In the genomic region with DNA sequence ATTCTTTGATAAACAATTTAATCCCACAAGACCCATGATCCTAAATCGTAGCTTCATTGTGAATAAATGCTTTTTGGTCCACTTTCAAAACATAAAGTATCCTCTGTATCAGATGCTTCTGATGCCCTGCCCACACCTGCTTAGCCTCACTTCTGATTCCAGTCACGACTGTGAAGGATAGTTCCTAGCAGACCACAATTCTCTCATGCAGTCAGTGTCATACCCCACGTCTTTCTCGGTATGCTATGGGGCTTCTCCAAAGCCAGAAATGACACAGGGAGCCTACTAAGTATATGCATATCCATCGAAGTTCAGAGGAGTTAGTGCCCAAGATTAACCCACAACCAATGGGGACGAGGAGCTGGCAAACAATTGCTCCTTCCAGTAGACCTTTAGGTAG, we compare ENCODE assay signal across 26 cellular contexts. TPM values are rescaled to one million over a fixed set of nuclear protein-coding genes. Genes with fewer than 3 reads are reported as not detected.
"Had no signal": no experiment of that assay in that cellular context is flagged by ENCODE, and none has a peak within 500 bp of the region (broad histone marks: within the 10 kb centered on the region; RNA-seq: fewer than 3 reads in every experiment).

No MANE protein-coding gene starts in this region.

- H3K27me3 ChIP-seq: dorsolateral prefrontal cortex, heart left ventricle, neutrophil, spleen, suprapubic skin, tibial artery, upper lobe of left lung, uterus had no signal

- DNase-seq: cortex of kidney; dorsolateral prefrontal cortex; effector CD8-positive, alpha-beta T cell; heart left ventricle; hippocampal formation; left colon; left ventricle myocardium superior; mesenchymal stem cell; midbrain; psoas muscle; spleen; stimulated activated CD4-positive, alpha-beta T cell treated with anti-CD3 and anti-CD28 coated beads, Interleukin-15, amount 100 ng/mL, for 24 hours; stimulated activated CD4-positive, alpha-beta T cell treated with anti-CD3 and anti-CD28 coated beads, Interleukin-2, amount 100 ng/mL, for 24 hours; stimulated activated CD4-positive, alpha-beta T cell treated with anti-CD3 and anti-CD28 coated beads, Interleukin-4, amount 100 ng/mL, for 4 hours; stimulated activated naive CD4-positive, alpha-beta T cell; tibial artery; upper lobe of left lung; uterus had no signal

- ATAC-seq: esophagus mucosa, heart left ventricle, left colon, left ventricle myocardium superior, psoas muscle, sciatic nerve had no signal

- H3K36me3 ChIP-seq: heart left ventricle, neutrophil, spleen, suprapubic skin, tibial artery, upper lobe of left lung, uterus had no signal

- H3K27ac ChIP-seq: dorsolateral prefrontal cortex, heart left ventricle, neutrophil, psoas muscle, spleen, suprapubic skin, tibial artery, upper lobe of left lung, uterus had no signal

- H3K4me1 ChIP-seq: heart left ventricle, psoas muscle, spleen, suprapubic skin, tibial artery, upper lobe of left lung, uterus had no signal

- H3K4me3 ChIP-seq: dorsolateral prefrontal cortex, heart left ventricle, lung, psoas muscle, spleen, suprapubic skin, tibial artery, upper lobe of left lung, uterus had no signal

- H3K9me3 ChIP-seq: heart left ventricle, neutrophil, psoas muscle, spleen, suprapubic skin, upper lobe of left lung, uterus had no signal

RNA-seq across cellular contexts. Expression of a gene that starts 27.6 kb away (rescaled TPM):
- total RNA-seq: esophagus mucosa, fibroblast of lung, glomerular endothelial cell, osteoblast had no signal
- polyA plus RNA-seq: fibroblast of lung had no signal
